Comparison of ENCODE assay signal across 2 cellular contexts in genomic region chr1:202010042-202011015, GRCh38.
A peak's percentile ranks its signal among the peaks of the same experiment; 100 is the strongest.
TF ChIP-seq lines count a peak whose summit lies in the region.

Gene ELF3, plus strand, starts transcription at chr1:202010587. Its CDS starts 550 bp downstream, at chr1:202011137.

TF ChIP-seq in IMR-90, 13 proteins besides CTCF, POLR2A, EP300 and RAD21 (continued from another document):
- TF ChIP-seq USF2 (IDR thresholded peaks at IDR 0.05; ENCODE audit: low read depth, low read length) (no peak), FOS (IDR thresholded peaks at IDR 0.05; ENCODE audit: low read depth, low read length) (no peak), NFE2L2 (IDR thresholded peaks at IDR 0.05; ENCODE audit: low read depth, low read length) (no peak), CEBPB (IDR thresholded peaks at IDR 0.05; ENCODE audit: low read depth, low read length) (no peak), RFX5 (IDR thresholded peaks at IDR 0.05; ENCODE audit: low read depth, low read length) (no peak), MAZ (IDR thresholded peaks at IDR 0.05; ENCODE audit: borderline replicate concordance, low read depth, low read length) (no peak), MXI1 (IDR thresholded peaks at IDR 0.05; ENCODE audit: borderline replicate concordance, low read depth, low read length) (no peak), CHD1 (IDR thresholded peaks at IDR 0.05; ENCODE audit: low read depth, low read length) (no peak), SMC3 (IDR thresholded peaks at IDR 0.05; ENCODE audit: low read depth, low read length) (no peak), RCOR1 (IDR thresholded peaks at IDR 0.05; ENCODE audit: insufficient replicate concordance, low read length) (no peak), MAFK (IDR thresholded peaks at IDR 0.05; ENCODE audit: low read depth, low read length) (no peak)
TF ChIP-seq in IMR-90: peak in this region for 0.

TF ChIP-seq in WTC11, 78 proteins besides CTCF, POLR2A, EP300 and RAD21 (continued from another document and continues in another):
- TF ChIP-seq, protein P1, sequence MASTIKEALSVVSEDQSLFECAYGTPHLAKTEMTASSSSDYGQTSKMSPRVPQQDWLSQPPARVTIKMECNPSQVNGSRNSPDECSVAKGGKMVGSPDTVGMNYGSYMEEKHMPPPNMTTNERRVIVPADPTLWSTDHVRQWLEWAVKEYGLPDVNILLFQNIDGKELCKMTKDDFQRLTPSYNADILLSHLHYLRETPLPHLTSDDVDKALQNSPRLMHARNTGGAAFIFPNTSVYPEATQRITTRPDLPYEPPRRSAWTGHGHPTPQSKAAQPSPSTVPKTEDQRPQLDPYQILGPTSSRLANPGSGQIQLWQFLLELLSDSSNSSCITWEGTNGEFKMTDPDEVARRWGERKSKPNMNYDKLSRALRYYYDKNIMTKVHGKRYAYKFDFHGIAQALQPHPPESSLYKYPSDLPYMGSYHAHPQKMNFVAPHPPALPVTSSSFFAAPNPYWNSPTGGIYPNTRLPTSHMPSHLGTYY (CRISPR knock-in tag; IDR thresholded peaks at IDR 0.05): no peak
- TF ChIP-seq ZNF263 (CRISPR knock-in tag; IDR thresholded peaks at IDR 0.05; ENCODE audit: low read depth) (no peak), CREM (CRISPR knock-in tag; IDR thresholded peaks at IDR 0.05) (peak; percentile 32; the same call in 1 of the 2 replicates), RELA (CRISPR knock-in tag; IDR thresholded peaks at IDR 0.05; ENCODE audit: borderline replicate concordance) (no peak; the same call in 1 of the 2 replicates), ZNF416 (CRISPR knock-in tag; IDR thresholded peaks at IDR 0.05) (no peak; the same call in 1 of the 2 replicates), USF2 (CRISPR knock-in tag; IDR thresholded peaks at IDR 0.05) (no peak; the same call in 1 of the 2 replicates), NFATC4 (CRISPR knock-in tag; IDR thresholded peaks at IDR 0.05) (no peak), GTF2I (CRISPR knock-in tag; conservative IDR thresholded peaks at IDR 0.05) (no peak), EMX1 (CRISPR knock-in tag; IDR thresholded peaks at IDR 0.05) (no peak), NR1H2 (CRISPR knock-in tag; IDR thresholded peaks at IDR 0.05) (no peak), NR2C2 (CRISPR knock-in tag; IDR thresholded peaks at IDR 0.05) (no peak), GABPB1 (CRISPR knock-in tag; IDR thresholded peaks at IDR 0.05) (peak; percentile 54), OVOL2 (CRISPR knock-in tag; IDR thresholded peaks at IDR 0.05; ENCODE audit: borderline replicate concordance) (no peak), PRDM15 (CRISPR knock-in tag; IDR thresholded peaks at IDR 0.05) (no peak), SOX15 (CRISPR knock-in tag; IDR thresholded peaks at IDR 0.05) (no peak), ATF1 (CRISPR knock-in tag; IDR thresholded peaks at IDR 0.05) (no peak), SMAD3 (CRISPR knock-in tag; IDR thresholded peaks at IDR 0.05; ENCODE audit: borderline replicate concordance) (no peak), ESRRA (CRISPR knock-in tag; IDR thresholded peaks at IDR 0.05; ENCODE audit: borderline replicate concordance) (no peak), IRF2 (CRISPR knock-in tag; IDR thresholded peaks at IDR 0.05; ENCODE audit: borderline replicate concordance, low read depth) (no peak), MYBL2 (CRISPR knock-in tag; IDR thresholded peaks at IDR 0.05) (no peak), ETV6 (CRISPR knock-in tag; IDR thresholded peaks at IDR 0.05) (peak; percentile 38; the same call in 1 of the 2 replicates), FOXJ3 (CRISPR knock-in tag; IDR thresholded peaks at IDR 0.05; ENCODE audit: borderline replicate concordance) (no peak), STAT6 (CRISPR knock-in tag; conservative IDR thresholded peaks at IDR 0.05; ENCODE audit: low read depth) (no peak), TP53 (CRISPR knock-in tag; IDR thresholded peaks at IDR 0.05) (no peak), NFYB (CRISPR knock-in tag; conservative IDR thresholded peaks at IDR 0.05; ENCODE audit: low read depth) (peak; percentile 23; the same call in 1 of the 2 replicates), NFE2L1 (CRISPR knock-in tag; IDR thresholded peaks at IDR 0.05) (no peak), ATF2 (CRISPR knock-in tag; IDR thresholded peaks at IDR 0.05; ENCODE audit: borderline replicate concordance, low read depth) (no peak), ZNF138 (CRISPR knock-in tag; conservative IDR thresholded peaks at IDR 0.05) (no peak), ZNF423 (CRISPR knock-in tag; IDR thresholded peaks at IDR 0.05) (no peak), ZNF219 (CRISPR knock-in tag; IDR thresholded peaks at IDR 0.05; ENCODE audit: borderline replicate concordance) (no peak), ZNF671 (CRISPR knock-in tag; IDR thresholded peaks at IDR 0.05) (peak; percentile 58; the same call in 1 of the 2 replicates), JAZF1 (CRISPR knock-in tag; IDR thresholded peaks at IDR 0.05) (no peak), FOXK1 (CRISPR knock-in tag; IDR thresholded peaks at IDR 0.05) (no peak), SMAD4 (CRISPR knock-in tag; IDR thresholded peaks at IDR 0.05) (no peak)
- TF ChIP-seq, protein P2, sequence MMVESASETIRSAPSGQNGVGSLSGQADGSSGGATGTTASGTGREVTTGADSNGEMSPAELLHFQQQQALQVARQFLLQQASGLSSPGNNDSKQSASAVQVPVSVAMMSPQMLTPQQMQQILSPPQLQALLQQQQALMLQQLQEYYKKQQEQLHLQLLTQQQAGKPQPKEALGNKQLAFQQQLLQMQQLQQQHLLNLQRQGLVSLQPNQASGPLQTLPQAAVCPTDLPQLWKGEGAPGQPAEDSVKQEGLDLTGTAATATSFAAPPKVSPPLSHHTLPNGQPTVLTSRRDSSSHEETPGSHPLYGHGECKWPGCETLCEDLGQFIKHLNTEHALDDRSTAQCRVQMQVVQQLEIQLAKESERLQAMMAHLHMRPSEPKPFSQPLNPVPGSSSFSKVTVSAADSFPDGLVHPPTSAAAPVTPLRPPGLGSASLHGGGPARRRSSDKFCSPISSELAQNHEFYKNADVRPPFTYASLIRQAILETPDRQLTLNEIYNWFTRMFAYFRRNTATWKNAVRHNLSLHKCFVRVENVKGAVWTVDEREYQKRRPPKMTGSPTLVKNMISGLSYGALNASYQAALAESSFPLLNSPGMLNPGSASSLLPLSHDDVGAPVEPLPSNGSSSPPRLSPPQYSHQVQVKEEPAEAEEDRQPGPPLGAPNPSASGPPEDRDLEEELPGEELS (CRISPR knock-in tag; IDR thresholded peaks at IDR 0.05): no peak
- TF ChIP-seq, protein P3, sequence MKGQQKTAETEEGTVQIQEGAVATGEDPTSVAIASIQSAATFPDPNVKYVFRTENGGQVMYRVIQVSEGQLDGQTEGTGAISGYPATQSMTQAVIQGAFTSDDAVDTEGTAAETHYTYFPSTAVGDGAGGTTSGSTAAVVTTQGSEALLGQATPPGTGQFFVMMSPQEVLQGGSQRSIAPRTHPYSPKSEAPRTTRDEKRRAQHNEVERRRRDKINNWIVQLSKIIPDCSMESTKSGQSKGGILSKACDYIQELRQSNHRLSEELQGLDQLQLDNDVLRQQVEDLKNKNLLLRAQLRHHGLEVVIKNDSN (CRISPR knock-in tag; IDR thresholded peaks at IDR 0.05): no peak
- TF ChIP-seq, protein P4, sequence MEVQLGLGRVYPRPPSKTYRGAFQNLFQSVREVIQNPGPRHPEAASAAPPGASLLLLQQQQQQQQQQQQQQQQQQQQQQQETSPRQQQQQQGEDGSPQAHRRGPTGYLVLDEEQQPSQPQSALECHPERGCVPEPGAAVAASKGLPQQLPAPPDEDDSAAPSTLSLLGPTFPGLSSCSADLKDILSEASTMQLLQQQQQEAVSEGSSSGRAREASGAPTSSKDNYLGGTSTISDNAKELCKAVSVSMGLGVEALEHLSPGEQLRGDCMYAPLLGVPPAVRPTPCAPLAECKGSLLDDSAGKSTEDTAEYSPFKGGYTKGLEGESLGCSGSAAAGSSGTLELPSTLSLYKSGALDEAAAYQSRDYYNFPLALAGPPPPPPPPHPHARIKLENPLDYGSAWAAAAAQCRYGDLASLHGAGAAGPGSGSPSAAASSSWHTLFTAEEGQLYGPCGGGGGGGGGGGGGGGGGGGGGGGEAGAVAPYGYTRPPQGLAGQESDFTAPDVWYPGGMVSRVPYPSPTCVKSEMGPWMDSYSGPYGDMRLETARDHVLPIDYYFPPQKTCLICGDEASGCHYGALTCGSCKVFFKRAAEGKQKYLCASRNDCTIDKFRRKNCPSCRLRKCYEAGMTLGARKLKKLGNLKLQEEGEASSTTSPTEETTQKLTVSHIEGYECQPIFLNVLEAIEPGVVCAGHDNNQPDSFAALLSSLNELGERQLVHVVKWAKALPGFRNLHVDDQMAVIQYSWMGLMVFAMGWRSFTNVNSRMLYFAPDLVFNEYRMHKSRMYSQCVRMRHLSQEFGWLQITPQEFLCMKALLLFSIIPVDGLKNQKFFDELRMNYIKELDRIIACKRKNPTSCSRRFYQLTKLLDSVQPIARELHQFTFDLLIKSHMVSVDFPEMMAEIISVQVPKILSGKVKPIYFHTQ (CRISPR knock-in tag; IDR thresholded peaks at IDR 0.05): no peak
- TF ChIP-seq, protein P5, sequence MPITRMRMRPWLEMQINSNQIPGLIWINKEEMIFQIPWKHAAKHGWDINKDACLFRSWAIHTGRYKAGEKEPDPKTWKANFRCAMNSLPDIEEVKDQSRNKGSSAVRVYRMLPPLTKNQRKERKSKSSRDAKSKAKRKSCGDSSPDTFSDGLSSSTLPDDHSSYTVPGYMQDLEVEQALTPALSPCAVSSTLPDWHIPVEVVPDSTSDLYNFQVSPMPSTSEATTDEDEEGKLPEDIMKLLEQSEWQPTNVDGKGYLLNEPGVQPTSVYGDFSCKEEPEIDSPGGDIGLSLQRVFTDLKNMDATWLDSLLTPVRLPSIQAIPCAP (CRISPR knock-in tag; IDR thresholded peaks at IDR 0.05): no peak
- TF ChIP-seq, protein P6, sequence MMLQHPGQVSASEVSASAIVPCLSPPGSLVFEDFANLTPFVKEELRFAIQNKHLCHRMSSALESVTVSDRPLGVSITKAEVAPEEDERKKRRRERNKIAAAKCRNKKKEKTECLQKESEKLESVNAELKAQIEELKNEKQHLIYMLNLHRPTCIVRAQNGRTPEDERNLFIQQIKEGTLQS (CRISPR knock-in tag; conservative IDR thresholded peaks at IDR 0.05): no peak
- TF ChIP-seq, protein P7, sequence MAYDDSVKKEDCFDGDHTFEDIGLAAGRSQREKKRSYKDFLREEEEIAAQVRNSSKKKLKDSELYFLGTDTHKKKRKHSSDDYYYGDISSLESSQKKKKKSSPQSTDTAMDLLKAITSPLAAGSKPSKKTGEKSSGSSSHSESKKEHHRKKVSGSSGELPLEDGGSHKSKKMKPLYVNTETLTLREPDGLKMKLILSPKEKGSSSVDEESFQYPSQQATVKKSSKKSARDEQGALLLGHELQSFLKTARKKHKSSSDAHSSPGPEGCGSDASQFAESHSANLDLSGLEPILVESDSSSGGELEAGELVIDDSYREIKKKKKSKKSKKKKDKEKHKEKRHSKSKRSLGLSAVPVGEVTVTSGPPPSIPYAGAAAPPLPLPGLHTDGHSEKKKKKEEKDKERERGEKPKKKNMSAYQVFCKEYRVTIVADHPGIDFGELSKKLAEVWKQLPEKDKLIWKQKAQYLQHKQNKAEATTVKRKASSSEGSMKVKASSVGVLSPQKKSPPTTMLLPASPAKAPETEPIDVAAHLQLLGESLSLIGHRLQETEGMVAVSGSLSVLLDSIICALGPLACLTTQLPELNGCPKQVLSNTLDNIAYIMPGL (CRISPR knock-in tag; IDR thresholded peaks at IDR 0.05): no peak
